In genomic region chr1:70827030-70827429, GRCh38 we compare ENCODE assay signal across 3 cellular contexts.
A peak's percentile ranks its signal among the peaks of the same experiment; 100 is the strongest.
TF ChIP-seq lines count a peak whose summit lies in the region.

No MANE protein-coding gene starts in this region.

TF ChIP-seq in HepG2, 621 proteins besides CTCF, POLR2A, EP300 and RAD21:
- TF ChIP-seq ZHX2 (IDR thresholded peaks at IDR 0.05; ENCODE audit: low read depth) (no peak), ZHX2 (CRISPR knock-in tag; IDR thresholded peaks at IDR 0.05; ENCODE audit: borderline replicate concordance) (no peak), ATF7 (IDR thresholded peaks at IDR 0.05) (peak; percentile 78), ATF7 (CRISPR knock-in tag; IDR thresholded peaks at IDR 0.05) (no peak), NPAS2 (CRISPR knock-in tag; IDR thresholded peaks at IDR 0.05; ENCODE audit: borderline replicate concordance) (no peak), CREB1 (IDR thresholded peaks at IDR 0.05) (peak; percentile 67; the same call in 1 of the 2 replicates), CREB1 (CRISPR knock-in tag; IDR thresholded peaks at IDR 0.05) (no peak), ZNF18 (CRISPR knock-in tag; IDR thresholded peaks at IDR 0.05; ENCODE audit: insufficient replicate concordance) (no peak), ZNF354B (CRISPR knock-in tag; IDR thresholded peaks at IDR 0.05) (no peak)
TF ChIP-seq in HepG2: peak in this region for 2.

TF ChIP-seq in HEK293, 187 proteins besides CTCF, POLR2A, EP300 and RAD21 (continued from another document):
- TF ChIP-seq ATF2 (tag by site-specific recombination; IDR thresholded peaks at IDR 0.05; ENCODE audit: low read depth) (peak; percentile 58), ZNF571 (tag by site-specific recombination; IDR thresholded peaks at IDR 0.05) (no peak)

TF ChIP-seq in K562, 482 proteins besides CTCF, POLR2A, EP300 and RAD21 (continued from another document):
- TF ChIP-seq SNRNP70 (optimal IDR thresholded peaks at IDR 0.05; ENCODE audit: low read depth, low read length) (no peak), RBM39 (optimal IDR thresholded peaks at IDR 0.05; ENCODE audit: low read depth, low read length) (no peak), HLTF (IDR thresholded peaks at IDR 0.05) (no peak), ATF2 (CRISPR knock-in tag; IDR thresholded peaks at IDR 0.05) (no peak), HCFC1 (IDR thresholded peaks at IDR 0.05; ENCODE audit: low read depth, low read length) (no peak), MAFG (tag; conservative IDR thresholded peaks at IDR 0.05) (no peak), RNF2 (IDR thresholded peaks at IDR 0.05) (no peak), ZNF23 (CRISPR knock-in tag; IDR thresholded peaks at IDR 0.05) (no peak), KLF10 (CRISPR knock-in tag; IDR thresholded peaks at IDR 0.05) (no peak)
